In genomic region chr1:55427576-55427975, GRCh38 we compare ENCODE assay signal across 28 cellular contexts.
DNase-seq lines count a peak whose midpoint lies in the region; ATAC-seq, FAIRE-seq and TF ChIP-seq lines count a peak whose summit lies in the region.
"Had no signal": no experiment of that assay in that cellular context is flagged by ENCODE, and none has a peak within 500 bp of the region (broad histone marks: within the 10 kb centered on the region; RNA-seq: fewer than 3 reads in every experiment).

No MANE protein-coding gene starts in this region.

- POLR2A ChIA-PET in SK-N-SH (lab: Yijun Ruan, JAX) (no interaction called here), endothelial cell of umbilical vein (lab: Charles Lee) (no interaction called here)

- ATAC-seq in SK-N-SH treated with all-trans-retinoic acid at 6 μM for 48 hours (no peak), aorta (ENCODE audit: low FRiP score) (no peak), left cardiac atrium (no peak)
- ATAC-seq: activated CD4-positive, CD25-positive, alpha-beta regulatory T cell treated with anti-CD3 and anti-CD28 coated beads, Interleukin-2, amount 50 U/mL, for 24 hours; activated CD8-positive, alpha-beta T cell treated with anti-CD3 and anti-CD28 coated beads for 36 hours; activated naive CD8-positive, alpha-beta T cell treated with anti-CD3 and anti-CD28 coated beads, Interleukin-2, amount 50 U/mL, for 24 hours; left lobe of liver; stimulated activated effector memory CD8-positive, alpha-beta T cell treated with anti-CD3 and anti-CD28 coated beads, Interleukin-12 subunit alpha, Interleukin-12 subunit beta, amount 100 ng/mL, for 72 hours had no signal

- no peak for TF ChIP-seq RAD21 in SK-N-SH (IDR thresholded peaks at IDR 0.05; ENCODE audit: low read length)

- H3K4me2 ChIP-seq in SK-N-SH (no peak overlapping the region), endothelial cell of umbilical vein (ENCODE audit: insufficient read depth, low read length) (no peak overlapping the region)

- no peak for FAIRE-seq in endothelial cell of umbilical vein (lab: Jason Lieb, UNC)
- FAIRE-seq: GM12892 had no signal

- H3K4me1 ChIP-seq in SK-N-SH (ENCODE audit: control insufficient read depth in 1 of 2, insufficient read depth in 2 of 2, low read depth in 1 of 2, low read length in 1 of 2) (peaks cover 9 to 22% of the 10 kb centered on the region in 2 experiments; a peak in 3 of 4 replicates), endothelial cell of umbilical vein (ENCODE audit: control insufficient read depth, extremely low read depth, insufficient read depth, low read length) (peaks cover 32% of the 10 kb centered on the region), aorta (ENCODE audit: control insufficient read depth in 1 of 2, insufficient read depth in 2 of 2, low read length in 2 of 2) (peaks cover 2 to 7% of the 10 kb centered on the region in 2 donors)
- H3K4me1 ChIP-seq: breast epithelium, colonic mucosa, prostate gland had no signal

- H3K9me2 ChIP-seq in SK-N-SH: no peaks in the 10 kb centered on the region

- no peaks in the 10 kb centered on the region for H3K36me3 ChIP-seq in SK-N-SH (replicated peaks in 1 of 2; ENCODE audit: control insufficient read depth in 1 of 2, insufficient read depth in 2 of 2, low read length in 1 of 2)
- no peaks in the 10 kb centered on the region for H3K36me3 ChIP-seq in endothelial cell of umbilical vein (ENCODE audit: control insufficient read depth in 2 of 2, extremely low read depth in 1 of 2, insufficient read depth in 2 of 2, low read length in 2 of 2)
- no peaks in the 10 kb centered on the region for H3K36me3 ChIP-seq in aorta (ENCODE audit: control insufficient read depth in 1 of 2, insufficient read depth in 2 of 2, low read length in 1 of 2)
- H3K36me3 ChIP-seq: breast epithelium, colonic mucosa, prostate gland had no signal

- dilution Hi-C loops in endothelial cell of umbilical vein (cut with MboI; ENCODE audit: extremely low pct_ligation_motif_present, low sequenced_read_pairs): no loop called here

- no peak overlapping the region for H3K4me3 Mint-ChIP-seq in nephron progenitor cell
- H3K4me3 Mint-ChIP-seq: activated CD8-positive, alpha-beta T cell treated with anti-CD3 and anti-CD28 coated beads for 36 hours; activated naive CD8-positive, alpha-beta T cell treated with anti-CD3 and anti-CD28 coated beads, Interleukin-2, amount 50 U/mL, for 24 hours; B cell; IgD-negative memory B cell; neural crest cell; stimulated activated effector memory CD8-positive, alpha-beta T cell treated with anti-CD3 and anti-CD28 coated beads, Interleukin-12 subunit alpha, Interleukin-12 subunit beta, amount 100 ng/mL, for 72 hours had no signal

- H3K4me3 ChIP-seq in SK-N-SH (ENCODE audit: low read depth in 2 of 2, low read length in 1 of 2) (no peak overlapping the region), endothelial cell of umbilical vein (replicated peaks in 1 of 3; ENCODE audit: insufficient read depth in 1 of 3, low read depth in 1 of 3, low read length in 3 of 3) (no peak overlapping the region), aorta (ENCODE audit: low read length in 2 of 2) (no peak overlapping the region)
- H3K4me3 ChIP-seq: breast epithelium, colonic mucosa, prostate gland, skin epidermis had no signal

- H3K9me3 Mint-ChIP-seq in nephron progenitor cell: peaks cover 11% of the 10 kb centered on the region
- H3K9me3 Mint-ChIP-seq: activated CD8-positive, alpha-beta T cell treated with anti-CD3 and anti-CD28 coated beads for 36 hours; activated naive CD8-positive, alpha-beta T cell treated with anti-CD3 and anti-CD28 coated beads, Interleukin-2, amount 50 U/mL, for 24 hours; IgD-negative memory B cell; stimulated activated effector memory CD8-positive, alpha-beta T cell treated with anti-CD3 and anti-CD28 coated beads, Interleukin-12 subunit alpha, Interleukin-12 subunit beta, amount 100 ng/mL, for 72 hours had no signal

- H3K27me3 Mint-ChIP-seq in nephron progenitor cell (ENCODE audit: low read depth, poor library complexity): peaks cover 12% of the 10 kb centered on the region

- intact Hi-C loops in endothelial cell of umbilical vein (cut with micrococcal nuclease): no loop called here
- intact Hi-C loops in aorta (cut with DNase I): loop anchor here (5.0 to 10.0 kb wide), 3 partner anchors 157 to 1155 kb away; no protein-coding TSS in a partner anchor
- intact Hi-C loops in left cardiac atrium (cut with DNase I): no loop called here

- peaks cover 41% of the 10 kb centered on the region for H3K4me1 Mint-ChIP-seq in nephron progenitor cell
- H3K4me1 Mint-ChIP-seq: activated naive CD8-positive, alpha-beta T cell treated with anti-CD3 and anti-CD28 coated beads, Interleukin-2, amount 50 U/mL, for 24 hours; B cell; IgD-negative memory B cell; stimulated activated effector memory CD8-positive, alpha-beta T cell treated with anti-CD3 and anti-CD28 coated beads, Interleukin-12 subunit alpha, Interleukin-12 subunit beta, amount 100 ng/mL, for 72 hours had no signal

- no peak for DNase-seq in SK-N-SH
- no peak for DNase-seq in endothelial cell of umbilical vein (ENCODE audit: low read depth, low spot score)
- DNase-seq in nephron progenitor cell: no peak
- no peak for DNase-seq in aorta
- DNase-seq in NCI-H187 (lab: John Stamatoyannopoulos, UW): no peak
- DNase-seq in left cardiac atrium: no peak
- no peak for DNase-seq in C1 segment of cervical spinal cord (lab: John Stamatoyannopoulos, UW)
- DNase-seq: activated CD8-positive, alpha-beta T cell treated with anti-CD3 and anti-CD28 coated beads for 36 hours; activated gamma-delta T cell; activated naive CD8-positive, alpha-beta T cell treated with anti-CD3 and anti-CD28 coated beads, Interleukin-2, amount 50 U/mL, for 24 hours; colonic mucosa; COR-L47; DND-41; glutamatergic neuron; RPMI8226; stimulated activated CD4-positive, alpha-beta T cell treated with anti-CD3 and anti-CD28 coated beads, Interleukin-2, amount 100 ng/mL, for 24 hours had no signal

- 89% methylated on average over 4 of the region's 4 CpGs for WGBS in SK-N-SH (ENCODE audit: low lambda C conversion rate)
- 17 to 30% methylated on average over 4 of the region's 4 CpGs for WGBS in aorta, 2 donors

- H4K20me1 ChIP-seq in SK-N-SH (ENCODE audit: insufficient read depth) (no peaks in the 10 kb centered on the region), endothelial cell of umbilical vein (replicated peaks; ENCODE audit: control insufficient read depth, extremely low read depth, insufficient read depth, low read length) (no peaks in the 10 kb centered on the region)

- H3K27ac ChIP-seq in SK-N-SH (ENCODE audit: low read depth in 2 of 2, low read length in 1 of 2) (0 out of 4 replicates have a peak overlapping the region, but pooled peaks of 1 of the 2 experiments have one; percentile 3), endothelial cell of umbilical vein (ENCODE audit: insufficient read depth, low read depth, low read length) (peak overlapping the region; percentile 93), aorta (ENCODE audit: low read depth in 1 of 2, low read length in 2 of 2) (peak overlapping the region; percentile 15 to 73)
- H3K27ac ChIP-seq: 22Rv1, breast epithelium, prostate gland had no signal

- H3K9ac ChIP-seq in SK-N-SH: no peak overlapping the region
- H3K9ac ChIP-seq in endothelial cell of umbilical vein (replicated peaks; ENCODE audit: extremely low read depth, insufficient read depth, low read length): no peak overlapping the region

- H3K79me2 ChIP-seq in SK-N-SH (ENCODE audit: insufficient read depth): no peaks in the 10 kb centered on the region
- no peaks in the 10 kb centered on the region for H3K79me2 ChIP-seq in endothelial cell of umbilical vein (ENCODE audit: control insufficient read depth, insufficient read depth, low read length)

- no peaks in the 10 kb centered on the region for H3K36me3 Mint-ChIP-seq in nephron progenitor cell (ENCODE audit: low read depth)
- H3K36me3 Mint-ChIP-seq: IgD-negative memory B cell; stimulated activated effector memory CD8-positive, alpha-beta T cell treated with anti-CD3 and anti-CD28 coated beads, Interleukin-12 subunit alpha, Interleukin-12 subunit beta, amount 100 ng/mL, for 72 hours had no signal

- no peaks in the 10 kb centered on the region for H3K9me1 ChIP-seq in endothelial cell of umbilical vein (replicated peaks; ENCODE audit: control insufficient read depth, extremely low read depth, insufficient read depth, low read length)

- H2AFZ ChIP-seq in SK-N-SH (ENCODE audit: low read depth) (0 out of 2 replicates have a peak overlapping the region, but pooled peaks have one; percentile 31), endothelial cell of umbilical vein (ENCODE audit: low read depth, low read length) (no peak overlapping the region)

- CTCF ChIA-PET in SK-N-SH (lab: Yijun Ruan, JAX) (interaction anchor here (1.2 to 1.5 kb wide), 3 partner anchors 15 to 24 kb away, joined by 3 read pairs; no protein-coding TSS in a partner anchor), endothelial cell of umbilical vein (lab: Charles Lee) (interaction anchor here (1.0 to 2.8 kb wide), 4 partner anchors 49 to 1157 kb away, joined by 3 to 22 read pairs (median 6); no protein-coding TSS in a partner anchor)

- no peak for TF ChIP-seq EP300 in SK-N-SH (IDR thresholded peaks at IDR 0.05; ENCODE audit: borderline replicate concordance in 1 of 2, low read depth in 1 of 2, low read length in 1 of 2)

- H3K27me3 ChIP-seq in SK-N-SH (ENCODE audit: insufficient read depth): no peaks in the 10 kb centered on the region
- no peaks in the 10 kb centered on the region for H3K27me3 ChIP-seq in endothelial cell of umbilical vein (ENCODE audit: control insufficient read depth in 2 of 2, insufficient read depth in 2 of 2, low read length in 2 of 2)
- H3K27me3 ChIP-seq in aorta (ENCODE audit: control insufficient read depth in 1 of 2, insufficient read depth in 2 of 2, low read length in 1 of 2): no peaks in the 10 kb centered on the region
- H3K27me3 ChIP-seq: breast epithelium, colonic mucosa had no signal

- H3K9me3 ChIP-seq in SK-N-SH: no peaks in the 10 kb centered on the region
- no peaks in the 10 kb centered on the region for H3K9me3 ChIP-seq in endothelial cell of umbilical vein (replicated peaks; ENCODE audit: control insufficient read depth, insufficient read depth, low read length)
- peaks cover 2% of the 10 kb centered on the region for H3K9me3 ChIP-seq in aorta (ENCODE audit: control insufficient read depth, low read length)
- H3K9me3 ChIP-seq: colonic mucosa, prostate gland had no signal

- no TSS peak for BruUV-seq in endothelial cell of umbilical vein (replicated peaks; lab: Mats Ljungman, UMichigan)

- TF ChIP-seq CTCF in SK-N-SH (IDR thresholded peaks at IDR 0.05) (no peak), endothelial cell of umbilical vein (IDR thresholded peaks at IDR 0.05; ENCODE audit: extremely low read depth in 1 of 2, insufficient read depth in 1 of 2, low read depth in 1 of 2, low read length in 2 of 2) (no peak), nephron progenitor cell (IDR thresholded peaks at IDR 0.05) (no peak)

- peak overlapping the region; percentile 60 for H3K27ac Mint-ChIP-seq in nephron progenitor cell
- H3K27ac Mint-ChIP-seq: activated CD8-positive, alpha-beta T cell treated with anti-CD3 and anti-CD28 coated beads for 36 hours; activated naive CD8-positive, alpha-beta T cell treated with anti-CD3 and anti-CD28 coated beads, Interleukin-2, amount 50 U/mL, for 24 hours; B cell; IgD-negative memory B cell; stimulated activated effector memory CD8-positive, alpha-beta T cell treated with anti-CD3 and anti-CD28 coated beads, Interleukin-12 subunit alpha, Interleukin-12 subunit beta, amount 100 ng/mL, for 72 hours had no signal

- TF ChIP-seq POLR2A in endothelial cell of umbilical vein (IDR thresholded peaks at IDR 0.05; ENCODE audit: low read depth, low read length): no peak

- H3F3A ChIP-seq in SK-N-SH (replicated peaks; ENCODE audit: insufficient read depth): peaks cover 10% of the 10 kb centered on the region

Comparison
In these comparisons a context has a peak if more than half of its experiments do, and no peak if none do; other contexts are left out.
1. intact Hi-C loops: an anchor here in aorta (5.0 to 10.0 kb wide); none called in endothelial cell of umbilical vein and left cardiac atrium.